In genomic region chr1:183310753-183311465, GRCh38 we compare ENCODE assay signal across 11 cellular contexts.
A peak's percentile ranks its signal among the peaks of the same experiment; 100 is the strongest.
DNase-seq lines count a peak whose midpoint lies in the region; ATAC-seq and TF ChIP-seq lines count a peak whose summit lies in the region.
"Had no signal": no experiment of that assay in that cellular context is flagged by ENCODE, and none has a peak within 500 bp of the region (broad histone marks: within the 10 kb centered on the region; RNA-seq: fewer than 3 reads in every experiment).

No MANE protein-coding gene starts in this region.

- DNase-seq in HCT116 (ENCODE audit: low read depth, low spot score) (no peak), ovary (no peak), DMS153 treated with DMSO at 0.1 percent for 48 hours (lab: John Stamatoyannopoulos, UW; ENCODE audit: unreplicated experiment) (no peak)
- DNase-seq in activated T-cell treated with anti-CD3 and anti-CD28 coated beads, Interleukin-2, amount 50 U/mL, for 48 hours, result peak; percentile 29 to 45
- peak; percentile 2 for DNase-seq in stimulated activated CD4-positive, alpha-beta T cell treated with anti-CD3 and anti-CD28 coated beads, Interleukin-2, amount 100 ng/mL, for 4 hours (ENCODE audit: low read depth)
- no peak for DNase-seq in activated effector memory CD4-positive, alpha-beta T cell treated with Interleukin-2 at 50 U/mL for 16 hours
- DNase-seq in naive thymus-derived CD8-positive, alpha-beta T cell, result no peak
- DNase-seq: activated naive CD8-positive, alpha-beta T cell treated with anti-CD3 and anti-CD28 coated beads, Interleukin-2, amount 10 ng/mL, durations not matched to agents 7 days and 5 days; kidney glomerular epithelial cell; NK-92 treated with Interleukin-12 subunit alpha and Interleukin-12 subunit beta, amount 100 ng/mL, for 24 hours had no signal

- BruUV-seq in HCT116 (replicated peaks; lab: Mats Ljungman, UMichigan), result no TSS peak

- no peak for TF ChIP-seq CTCF in HCT116 (IDR thresholded peaks at IDR 0.05 in 2 of 3, conservative IDR thresholded peaks at IDR 0.05 in 1 of 3; ENCODE audit: borderline replicate concordance in 1 of 3, insufficient read depth in 1 of 3, low read depth in 2 of 3, low read length in 2 of 3)
- no peak for TF ChIP-seq CTCF in gastroesophageal sphincter (IDR thresholded peaks at IDR 0.05)
- no peak for TF ChIP-seq CTCF in ovary (IDR thresholded peaks at IDR 0.05)

- intact Hi-C loops in HCT116 (cut with micrococcal nuclease) (no loop called here), ovary (cut with DNase I) (no loop called here)

- H3K27ac Mint-ChIP-seq in naive thymus-derived CD8-positive, alpha-beta T cell, result no peak overlapping the region
- H3K27ac Mint-ChIP-seq: activated naive CD8-positive, alpha-beta T cell treated with anti-CD3 and anti-CD28 coated beads, Interleukin-2, amount 10 ng/mL, durations not matched to agents 7 days and 5 days had no signal

- RAD21 ChIA-PET in HCT116 (lab: Charles Lee; ENCODE audit: low non-redundant PET in 1 of 2, low total read pairs in 2 of 2, uncharacterized antibody in 2 of 2, unreplicated experiment in 2 of 2), result no interaction called here

- CTCF ChIA-PET in HCT116 (lab: Charles Lee), result no interaction called here

- TF ChIP-seq EP300 in gastroesophageal sphincter (IDR thresholded peaks at IDR 0.05) (no peak), ovary (IDR thresholded peaks at IDR 0.05) (no peak)

- H3K9ac ChIP-seq in HCT116 (ENCODE audit: low read length), result no peak overlapping the region

- H3K36me3 ChIP-seq in HCT116 (ENCODE audit: control insufficient read depth in 1 of 2, insufficient read depth in 2 of 2, low read length in 2 of 2), result no peaks in the 10 kb centered on the region
- no peaks in the 10 kb centered on the region for H3K36me3 ChIP-seq in gastroesophageal sphincter
- H3K36me3 ChIP-seq in ovary, result no peaks in the 10 kb centered on the region

- no peak for TF ChIP-seq RAD21 in HCT116 (IDR thresholded peaks at IDR 0.05; ENCODE audit: low read depth)

- TF ChIP-seq POLR2A in HCT116 (IDR thresholded peaks at IDR 0.05; ENCODE audit: borderline replicate concordance, extremely low read depth, insufficient read depth, insufficient read length) (no peak), gastroesophageal sphincter (IDR thresholded peaks at IDR 0.05) (no peak), ovary (IDR thresholded peaks at IDR 0.05) (no peak)

- 27 to 33% methylated on average over 5 of the region's 5 CpGs for WGBS in gastroesophageal sphincter (ENCODE audit: low coverage in 1 of 2), 2 donors
- WGBS in ovary, 3 donors, result 58 to 75% (median 61%) methylated on average over 5 of the region's 5 CpGs

- H3K4me1 Mint-ChIP-seq in naive thymus-derived CD8-positive, alpha-beta T cell, result no peaks in the 10 kb centered on the region
- H3K4me1 Mint-ChIP-seq: activated naive CD8-positive, alpha-beta T cell treated with anti-CD3 and anti-CD28 coated beads, Interleukin-2, amount 10 ng/mL, durations not matched to agents 7 days and 5 days had no signal

- H3K4me1 ChIP-seq in HCT116 (ENCODE audit: control insufficient read depth in 1 of 2, insufficient read depth in 2 of 2, low read length in 2 of 2) (peaks cover 0 to 3% of the 10 kb centered on the region in 2 experiments; a peak in 1 of 4 replicates), gastroesophageal sphincter (peaks cover 4 to 50% (median 21%) of the 10 kb centered on the region in 3 donors), ovary (ENCODE audit: insufficient read depth) (peaks cover 3% of the 10 kb centered on the region)

- no peak overlapping the region for H3K4me3 Mint-ChIP-seq in naive thymus-derived CD8-positive, alpha-beta T cell
- H3K4me3 Mint-ChIP-seq: activated naive CD8-positive, alpha-beta T cell treated with anti-CD3 and anti-CD28 coated beads, Interleukin-2, amount 10 ng/mL, durations not matched to agents 7 days and 5 days had no signal

- POLR2A ChIA-PET in HCT116 (lab: Charles Lee), result no interaction called here
- POLR2A ChIA-PET in naive thymus-derived CD8-positive, alpha-beta T cell (lab: Charles Lee), result no interaction called here

- no peaks in the 10 kb centered on the region for H4K20me1 ChIP-seq in HCT116 (ENCODE audit: insufficient read depth)

- H3K4me3 ChIP-seq in HCT116 (replicated peaks in 1 of 2; ENCODE audit: low read depth in 1 of 2, low read length in 2 of 2) (no peak overlapping the region), gastroesophageal sphincter (no peak overlapping the region), ovary (no peak overlapping the region)

- no peaks in the 10 kb centered on the region for H3K9me2 ChIP-seq in HCT116 (ENCODE audit: insufficient read depth)

- no peaks in the 10 kb centered on the region for H3K79me2 ChIP-seq in HCT116 (ENCODE audit: insufficient read depth, low read length)

- peaks cover 0 to 14% (median 4%) of the 10 kb centered on the region in 5 donors for H3K27me3 Mint-ChIP-seq in naive thymus-derived CD8-positive, alpha-beta T cell
- H3K27me3 Mint-ChIP-seq: activated naive CD8-positive, alpha-beta T cell treated with anti-CD3 and anti-CD28 coated beads, Interleukin-2, amount 10 ng/mL, durations not matched to agents 7 days and 5 days had no signal

- no peak overlapping the region for H3K27ac ChIP-seq in HCT116 (ENCODE audit: low read depth, low read length)
- peak overlapping the region; percentile 59 to 81 (median 70) for H3K27ac ChIP-seq in gastroesophageal sphincter
- H3K27ac ChIP-seq in ovary, result no peak overlapping the region

- H3K36me3 Mint-ChIP-seq in naive thymus-derived CD8-positive, alpha-beta T cell, result no peaks in the 10 kb centered on the region
- H3K36me3 Mint-ChIP-seq: activated naive CD8-positive, alpha-beta T cell treated with anti-CD3 and anti-CD28 coated beads, Interleukin-2, amount 10 ng/mL, durations not matched to agents 7 days and 5 days had no signal

- ATAC-seq in HCT116 (no peak), gastroesophageal sphincter (peak; percentile 27)
- ATAC-seq in naive thymus-derived CD8-positive, alpha-beta T cell, result no peak

- H2AFZ ChIP-seq in HCT116 (ENCODE audit: low read depth, low read length, poor library complexity, severe bottlenecking), result no peak overlapping the region

- H3K9me3 ChIP-seq in HCT116 (ENCODE audit: control insufficient read depth in 1 of 2, insufficient read depth in 1 of 2, low read depth in 1 of 2, low read length in 2 of 2), result no peaks in the 10 kb centered on the region
- no peaks in the 10 kb centered on the region for H3K9me3 ChIP-seq in gastroesophageal sphincter
- H3K9me3 ChIP-seq in ovary, result no peaks in the 10 kb centered on the region

- no peak overlapping the region for H3K4me2 ChIP-seq in HCT116 (ENCODE audit: low read length)

- no peaks in the 10 kb centered on the region for H3K27me3 ChIP-seq in HCT116 (ENCODE audit: insufficient read depth, low read length)
- H3K27me3 ChIP-seq in gastroesophageal sphincter, result no peaks in the 10 kb centered on the region
- no peaks in the 10 kb centered on the region for H3K27me3 ChIP-seq in ovary

- no peaks in the 10 kb centered on the region for H3K9me3 Mint-ChIP-seq in naive thymus-derived CD8-positive, alpha-beta T cell
- H3K9me3 Mint-ChIP-seq: activated naive CD8-positive, alpha-beta T cell treated with anti-CD3 and anti-CD28 coated beads, Interleukin-2, amount 10 ng/mL, durations not matched to agents 7 days and 5 days had no signal

TF ChIP-seq in HCT116, 20 proteins besides CTCF, POLR2A, EP300 and RAD21:
- TF ChIP-seq MAX (IDR thresholded peaks at IDR 0.05) (0 out of 2 replicates have a peak, but pooled peaks have one; percentile 18), CEBPB (IDR thresholded peaks at IDR 0.05; ENCODE audit: low read depth) (no peak), EZH2phosphoT487 (IDR thresholded peaks at IDR 0.05; ENCODE audit: borderline replicate concordance) (no peak)

Comparison
In these comparisons a context has a peak if more than half of its experiments do, and no peak if none do; other contexts are left out.
1. DNase-seq: peak in activated T-cell treated with anti-CD3 and anti-CD28 coated beads, Interleukin-2, amount 50 U/mL, for 48 hours (2 of 2) and stimulated activated CD4-positive, alpha-beta T cell treated with anti-CD3 and anti-CD28 coated beads, Interleukin-2, amount 100 ng/mL, for 4 hours (single experiment); none in HCT116 (single experiment), ovary (0 of 5), activated effector memory CD4-positive, alpha-beta T cell treated with Interleukin-2 at 50 U/mL for 16 hours (single experiment), DMS153 treated with DMSO at 0.1 percent for 48 hours (single experiment) and naive thymus-derived CD8-positive, alpha-beta T cell (0 of 10).
2. H3K27ac ChIP-seq: peak in gastroesophageal sphincter (4 of 4); none in HCT116 (single experiment) and ovary (0 of 2).